Comparison of ENCODE assay signal across 17 cellular contexts in genomic region chr3:119571688-119572087, GRCh38. TPM values are rescaled to one million over a fixed set of nuclear protein-coding genes. Genes with fewer than 3 reads are reported as not detected.
"Had no signal": no experiment of that assay in that cellular context is flagged by ENCODE, and none has a peak within 500 bp of the region (broad histone marks: within the 10 kb centered on the region; RNA-seq: fewer than 3 reads in every experiment).

No MANE protein-coding gene starts in this region.

- H3K36me3 ChIP-seq: ascending aorta, pancreas had no signal

- H3K27me3 ChIP-seq: ascending aorta, pancreas had no signal

- H3K4me3 ChIP-seq: ascending aorta, pancreas had no signal

- DNase-seq: activated CD4-positive, alpha-beta memory T cell treated with anti-CD3 and anti-CD28 coated beads for 36 hours; activated CD4-positive, alpha-beta T cell treated with anti-CD3 and anti-CD28 coated beads for 1 hour; activated CD8-positive, alpha-beta memory T cell treated with anti-CD3 and anti-CD28 coated beads, Interleukin-2, amount 50 U/mL, for 4 hours; activated naive CD4-positive, alpha-beta T cell; effector memory CD4-positive, alpha-beta T cell; hypothalamus; left colon; pancreas; stimulated activated CD4-positive, alpha-beta T cell treated with anti-CD3 and anti-CD28 coated beads, Interleukin-1b, Interleukin-23, amount 100 ng/mL, for 48 hours; substantia nigra; T-helper 9 cell had no signal

- H3K27me3 Mint-ChIP-seq: stimulated activated memory B cell treated with anti-CD40 and anti-IgM and Interleukin-4, amounts not matched to agents 10 μg/mL and 1 μg/mL and 100 μg/mL, for 72 hours had no signal

- H3K27ac ChIP-seq: epithelial cell of prostate, pancreas had no signal

- H3K4me3 Mint-ChIP-seq: activated CD4-positive, alpha-beta memory T cell treated with anti-CD3 and anti-CD28 coated beads for 36 hours; neural crest cell; stimulated activated memory B cell treated with anti-CD40 and anti-IgM and Interleukin-4, amounts not matched to agents 10 μg/mL and 1 μg/mL and 100 μg/mL, for 72 hours; type B pancreatic cell had no signal

- ATAC-seq: left colon; pancreas; stimulated activated memory B cell treated with anti-CD40 and anti-IgM and Interleukin-4, amounts not matched to agents 10 μg/mL and 1 μg/mL and 100 μg/mL, for 72 hours had no signal

- H3K9me3 ChIP-seq: ascending aorta, pancreas had no signal

- H3K4me1 Mint-ChIP-seq: neural crest cell had no signal

- H3K9me3 Mint-ChIP-seq: activated CD4-positive, alpha-beta memory T cell treated with anti-CD3 and anti-CD28 coated beads for 36 hours; stimulated activated memory B cell treated with anti-CD40 and anti-IgM and Interleukin-4, amounts not matched to agents 10 μg/mL and 1 μg/mL and 100 μg/mL, for 72 hours; type B pancreatic cell had no signal

- H3K27ac Mint-ChIP-seq: activated CD4-positive, alpha-beta memory T cell treated with anti-CD3 and anti-CD28 coated beads for 36 hours; stimulated activated memory B cell treated with anti-CD40 and anti-IgM and Interleukin-4, amounts not matched to agents 10 μg/mL and 1 μg/mL and 100 μg/mL, for 72 hours; type B pancreatic cell had no signal

- H3K36me3 Mint-ChIP-seq: activated CD4-positive, alpha-beta memory T cell treated with anti-CD3 and anti-CD28 coated beads for 36 hours; type B pancreatic cell had no signal

- H3K4me1 ChIP-seq: ascending aorta, pancreas had no signal

RNA-seq across cellular contexts. Expression of gene CD80, which starts 12.3 kb away (rescaled TPM):
- total RNA-seq: bronchial epithelial cell, neural crest cell had no signal

RNA-seq across cellular contexts. Expression of gene PLA1A, which starts 26.0 kb away (rescaled TPM):
- total RNA-seq: bronchial epithelial cell, neural crest cell had no signal
